1 cellular context compared by ENCODE assay signal in the genomic region with DNA sequence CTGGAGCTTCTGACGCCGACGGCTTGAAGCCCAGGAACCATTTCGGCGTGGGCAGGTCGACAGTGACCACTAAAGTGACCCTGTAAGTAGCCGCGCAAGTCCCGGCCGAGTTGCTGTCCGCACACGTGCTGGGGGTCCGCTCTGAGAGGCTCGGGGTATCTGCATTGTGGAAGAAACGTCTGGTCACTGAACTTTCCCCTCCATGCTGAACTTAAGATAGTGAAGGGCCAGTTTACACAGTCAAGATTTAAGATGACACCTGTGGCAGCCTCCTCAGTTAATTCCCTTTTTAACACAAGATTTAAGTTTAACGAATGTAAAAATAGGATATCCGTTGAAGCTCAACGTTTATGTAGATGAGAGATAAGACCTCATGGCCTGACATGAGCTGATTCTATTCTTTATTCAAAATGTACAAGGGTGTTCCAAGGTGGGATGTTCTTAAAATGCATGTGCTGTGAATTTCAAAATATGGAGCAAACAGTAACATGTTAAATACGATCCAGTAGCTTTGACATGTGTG.
TF ChIP-seq lines count a peak whose summit lies in the region.

No MANE protein-coding gene starts in this region.

TF ChIP-seq in HepG2, 621 proteins besides CTCF, POLR2A, EP300 and RAD21 (continued from another document):
- TF ChIP-seq, protein P1, sequence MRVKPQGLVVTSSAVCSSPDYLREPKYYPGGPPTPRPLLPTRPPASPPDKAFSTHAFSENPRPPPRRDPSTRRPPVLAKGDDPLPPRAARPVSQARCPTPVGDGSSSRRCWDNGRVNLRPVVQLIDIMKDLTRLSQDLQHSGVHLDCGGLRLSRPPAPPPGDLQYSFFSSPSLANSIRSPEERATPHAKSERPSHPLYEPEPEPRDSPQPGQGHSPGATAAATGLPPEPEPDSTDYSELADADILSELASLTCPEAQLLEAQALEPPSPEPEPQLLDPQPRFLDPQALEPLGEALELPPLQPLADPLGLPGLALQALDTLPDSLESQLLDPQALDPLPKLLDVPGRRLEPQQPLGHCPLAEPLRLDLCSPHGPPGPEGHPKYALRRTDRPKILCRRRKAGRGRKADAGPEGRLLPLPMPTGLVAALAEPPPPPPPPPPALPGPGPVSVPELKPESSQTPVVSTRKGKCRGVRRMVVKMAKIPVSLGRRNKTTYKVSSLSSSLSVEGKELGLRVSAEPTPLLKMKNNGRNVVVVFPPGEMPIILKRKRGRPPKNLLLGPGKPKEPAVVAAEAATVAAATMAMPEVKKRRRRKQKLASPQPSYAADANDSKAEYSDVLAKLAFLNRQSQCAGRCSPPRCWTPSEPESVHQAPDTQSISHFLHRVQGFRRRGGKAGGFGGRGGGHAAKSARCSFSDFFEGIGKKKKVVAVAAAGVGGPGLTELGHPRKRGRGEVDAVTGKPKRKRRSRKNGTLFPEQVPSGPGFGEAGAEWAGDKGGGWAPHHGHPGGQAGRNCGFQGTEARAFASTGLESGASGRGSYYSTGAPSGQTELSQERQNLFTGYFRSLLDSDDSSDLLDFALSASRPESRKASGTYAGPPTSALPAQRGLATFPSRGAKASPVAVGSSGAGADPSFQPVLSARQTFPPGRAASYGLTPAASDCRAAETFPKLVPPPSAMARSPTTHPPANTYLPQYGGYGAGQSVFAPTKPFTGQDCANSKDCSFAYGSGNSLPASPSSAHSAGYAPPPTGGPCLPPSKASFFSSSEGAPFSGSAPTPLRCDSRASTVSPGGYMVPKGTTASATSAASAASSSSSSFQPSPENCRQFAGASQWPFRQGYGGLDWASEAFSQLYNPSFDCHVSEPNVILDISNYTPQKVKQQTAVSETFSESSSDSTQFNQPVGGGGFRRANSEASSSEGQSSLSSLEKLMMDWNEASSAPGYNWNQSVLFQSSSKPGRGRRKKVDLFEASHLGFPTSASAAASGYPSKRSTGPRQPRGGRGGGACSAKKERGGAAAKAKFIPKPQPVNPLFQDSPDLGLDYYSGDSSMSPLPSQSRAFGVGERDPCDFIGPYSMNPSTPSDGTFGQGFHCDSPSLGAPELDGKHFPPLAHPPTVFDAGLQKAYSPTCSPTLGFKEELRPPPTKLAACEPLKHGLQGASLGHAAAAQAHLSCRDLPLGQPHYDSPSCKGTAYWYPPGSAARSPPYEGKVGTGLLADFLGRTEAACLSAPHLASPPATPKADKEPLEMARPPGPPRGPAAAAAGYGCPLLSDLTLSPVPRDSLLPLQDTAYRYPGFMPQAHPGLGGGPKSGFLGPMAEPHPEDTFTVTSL (CRISPR knock-in tag; IDR thresholded peaks at IDR 0.05; ENCODE audit: borderline replicate concordance) = no peak
- TF ChIP-seq TBX2 (CRISPR knock-in tag; IDR thresholded peaks at IDR 0.05; ENCODE audit: borderline replicate concordance) (no peak), ZXDC (CRISPR knock-in tag; IDR thresholded peaks at IDR 0.05) (no peak), SNAPC2 (CRISPR knock-in tag; IDR thresholded peaks at IDR 0.05) (0 out of 2 replicates have a peak, but pooled peaks have one; percentile 33), TOPORS (CRISPR knock-in tag; IDR thresholded peaks at IDR 0.05) (0 out of 2 replicates have a peak, but pooled peaks have one; percentile 12), ZNF501 (CRISPR knock-in tag; IDR thresholded peaks at IDR 0.05) (no peak), PITX1 (CRISPR knock-in tag; IDR thresholded peaks at IDR 0.05) (no peak), ZHX1 (CRISPR knock-in tag; IDR thresholded peaks at IDR 0.05; ENCODE audit: low read depth) (no peak), ZNF775 (CRISPR knock-in tag; IDR thresholded peaks at IDR 0.05; ENCODE audit: borderline replicate concordance) (no peak)
- TF ChIP-seq, protein P2, sequence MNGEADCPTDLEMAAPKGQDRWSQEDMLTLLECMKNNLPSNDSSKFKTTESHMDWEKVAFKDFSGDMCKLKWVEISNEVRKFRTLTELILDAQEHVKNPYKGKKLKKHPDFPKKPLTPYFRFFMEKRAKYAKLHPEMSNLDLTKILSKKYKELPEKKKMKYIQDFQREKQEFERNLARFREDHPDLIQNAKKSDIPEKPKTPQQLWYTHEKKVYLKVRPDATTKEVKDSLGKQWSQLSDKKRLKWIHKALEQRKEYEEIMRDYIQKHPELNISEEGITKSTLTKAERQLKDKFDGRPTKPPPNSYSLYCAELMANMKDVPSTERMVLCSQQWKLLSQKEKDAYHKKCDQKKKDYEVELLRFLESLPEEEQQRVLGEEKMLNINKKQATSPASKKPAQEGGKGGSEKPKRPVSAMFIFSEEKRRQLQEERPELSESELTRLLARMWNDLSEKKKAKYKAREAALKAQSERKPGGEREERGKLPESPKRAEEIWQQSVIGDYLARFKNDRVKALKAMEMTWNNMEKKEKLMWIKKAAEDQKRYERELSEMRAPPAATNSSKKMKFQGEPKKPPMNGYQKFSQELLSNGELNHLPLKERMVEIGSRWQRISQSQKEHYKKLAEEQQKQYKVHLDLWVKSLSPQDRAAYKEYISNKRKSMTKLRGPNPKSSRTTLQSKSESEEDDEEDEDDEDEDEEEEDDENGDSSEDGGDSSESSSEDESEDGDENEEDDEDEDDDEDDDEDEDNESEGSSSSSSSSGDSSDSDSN (CRISPR knock-in tag; IDR thresholded peaks at IDR 0.05) = peak; percentile 72; the same call in 1 of the 2 replicates
- TF ChIP-seq, protein P3, sequence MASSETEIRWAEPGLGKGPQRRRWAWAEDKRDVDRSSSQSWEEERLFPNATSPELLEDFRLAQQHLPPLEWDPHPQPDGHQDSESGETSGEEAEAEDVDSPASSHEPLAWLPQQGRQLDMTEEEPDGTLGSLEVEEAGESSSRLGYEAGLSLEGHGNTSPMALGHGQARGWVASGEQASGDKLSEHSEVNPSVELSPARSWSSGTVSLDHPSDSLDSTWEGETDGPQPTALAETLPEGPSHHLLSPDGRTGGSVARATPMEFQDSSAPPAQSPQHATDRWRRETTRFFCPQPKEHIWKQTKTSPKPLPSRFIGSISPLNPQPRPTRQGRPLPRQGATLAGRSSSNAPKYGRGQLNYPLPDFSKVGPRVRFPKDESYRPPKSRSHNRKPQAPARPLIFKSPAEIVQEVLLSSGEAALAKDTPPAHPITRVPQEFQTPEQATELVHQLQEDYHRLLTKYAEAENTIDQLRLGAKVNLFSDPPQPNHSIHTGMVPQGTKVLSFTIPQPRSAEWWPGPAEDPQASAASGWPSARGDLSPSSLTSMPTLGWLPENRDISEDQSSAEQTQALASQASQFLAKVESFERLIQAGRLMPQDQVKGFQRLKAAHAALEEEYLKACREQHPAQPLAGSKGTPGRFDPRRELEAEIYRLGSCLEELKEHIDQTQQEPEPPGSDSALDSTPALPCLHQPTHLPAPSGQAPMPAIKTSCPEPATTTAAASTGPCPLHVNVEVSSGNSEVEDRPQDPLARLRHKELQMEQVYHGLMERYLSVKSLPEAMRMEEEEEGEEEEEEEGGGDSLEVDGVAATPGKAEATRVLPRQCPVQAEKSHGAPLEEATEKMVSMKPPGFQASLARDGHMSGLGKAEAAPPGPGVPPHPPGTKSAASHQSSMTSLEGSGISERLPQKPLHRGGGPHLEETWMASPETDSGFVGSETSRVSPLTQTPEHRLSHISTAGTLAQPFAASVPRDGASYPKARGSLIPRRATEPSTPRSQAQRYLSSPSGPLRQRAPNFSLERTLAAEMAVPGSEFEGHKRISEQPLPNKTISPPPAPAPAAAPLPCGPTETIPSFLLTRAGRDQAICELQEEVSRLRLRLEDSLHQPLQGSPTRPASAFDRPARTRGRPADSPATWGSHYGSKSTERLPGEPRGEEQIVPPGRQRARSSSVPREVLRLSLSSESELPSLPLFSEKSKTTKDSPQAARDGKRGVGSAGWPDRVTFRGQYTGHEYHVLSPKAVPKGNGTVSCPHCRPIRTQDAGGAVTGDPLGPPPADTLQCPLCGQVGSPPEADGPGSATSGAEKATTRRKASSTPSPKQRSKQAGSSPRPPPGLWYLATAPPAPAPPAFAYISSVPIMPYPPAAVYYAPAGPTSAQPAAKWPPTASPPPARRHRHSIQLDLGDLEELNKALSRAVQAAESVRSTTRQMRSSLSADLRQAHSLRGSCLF (CRISPR knock-in tag; IDR thresholded peaks at IDR 0.05; ENCODE audit: borderline replicate concordance) = 0 out of 2 replicates have a peak, but pooled peaks have one; percentile 22
